ENCODE assay signal across 1 cellular context in the genomic region with DNA sequence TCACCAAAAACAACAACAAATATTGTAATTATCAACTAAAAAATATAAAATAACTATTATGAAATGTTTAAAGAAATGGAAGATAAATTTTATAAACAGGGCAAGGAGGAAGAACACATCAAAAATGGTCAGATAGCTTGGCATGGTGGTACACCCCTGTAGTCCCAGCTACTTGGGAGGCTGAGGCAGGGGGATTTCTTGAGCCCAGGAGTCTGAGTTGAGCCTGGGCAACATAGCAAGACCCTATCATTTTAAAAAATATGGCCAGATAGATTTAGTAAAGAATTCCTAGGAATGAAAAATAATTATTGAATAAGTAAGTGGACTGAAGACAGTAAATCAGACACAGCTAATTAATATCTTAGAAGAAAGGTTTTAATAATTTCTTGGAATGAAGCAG.
TF ChIP-seq lines count a peak whose summit lies in the region.

No MANE protein-coding gene starts in this region.

TF ChIP-seq in K562, 482 proteins besides CTCF, POLR2A, EP300 and RAD21:
- TF ChIP-seq ZNF212 (CRISPR knock-in tag; IDR thresholded peaks at IDR 0.05) (no peak), RBM25 (IDR thresholded peaks at IDR 0.05; ENCODE audit: low read depth, low read length, severe bottlenecking) (peak; percentile 10)
